15 cellular contexts compared by ENCODE assay signal in the genomic region with DNA sequence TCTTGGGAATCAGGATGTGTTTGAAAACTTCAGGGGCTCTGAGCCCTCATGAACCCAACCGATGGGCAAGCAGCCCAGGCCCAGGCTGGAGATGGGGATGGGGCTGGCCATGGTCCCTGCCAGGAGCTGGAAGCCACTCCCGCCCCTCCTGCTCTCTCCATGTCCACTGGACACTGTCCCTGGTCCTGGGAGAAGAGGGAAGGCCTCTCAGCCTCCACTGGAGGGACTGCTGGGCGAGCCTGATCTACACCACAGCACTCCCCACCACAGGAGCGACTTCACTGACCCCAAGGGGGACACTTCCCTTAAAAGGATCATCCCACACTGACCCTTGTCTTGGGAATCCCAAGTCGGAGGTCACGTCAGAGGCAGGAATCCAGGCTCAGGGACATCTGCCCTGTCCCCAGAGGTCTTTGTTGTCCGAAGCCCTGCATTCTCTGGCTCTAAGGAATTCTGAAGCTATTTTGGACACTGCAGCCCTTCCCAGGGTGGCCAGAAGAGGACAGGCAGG. TPM values are rescaled to one million over a fixed set of nuclear protein-coding genes. Genes with fewer than 3 reads are reported as not detected.
DNase-seq lines count a peak whose midpoint lies in the region; ATAC-seq and TF ChIP-seq lines count a peak whose summit lies in the region.
"Had no signal": no experiment of that assay in that cellular context is flagged by ENCODE, and none has a peak within 500 bp of the region (broad histone marks: within the 10 kb centered on the region; RNA-seq: fewer than 3 reads in every experiment).

No MANE protein-coding gene starts in this region.

- H2BK15ac ChIP-seq in neuronal stem cell (ENCODE audit: low read length): no peak overlapping the region

- no peaks in the 10 kb centered on the region for H3K79me1 ChIP-seq in neuronal stem cell (ENCODE audit: low read depth, low read length)

- H2BK120ac ChIP-seq in neuronal stem cell (ENCODE audit: low read depth, low read length): no peak overlapping the region

- intact Hi-C loops in adrenal gland (cut with DNase I): loop anchor here in 1 of 2 donors (5.0 kb wide), 1 partner anchor 49 kb away; no protein-coding TSS in a partner anchor
- intact Hi-C loops in heart right ventricle (cut with DNase I): loop anchor here in 2 of 10 donors (5.0 kb wide), 1 partner anchor 49 kb away; no protein-coding TSS in a partner anchor
- intact Hi-C loops in vagina (cut with DNase I): no loop called here

- H2BK5ac ChIP-seq in neuronal stem cell (ENCODE audit: low read length): peak overlapping the region; percentile 71

- TF ChIP-seq CTCF in adrenal gland (IDR thresholded peaks at IDR 0.05) (no peak), heart right ventricle (IDR thresholded peaks at IDR 0.05) (peak in 5 of 9 donors; percentile 8 to 35 (median 16)), vagina (IDR thresholded peaks at IDR 0.05) (no peak)

- H3K27me3 ChIP-seq in adrenal gland: no peaks in the 10 kb centered on the region
- H3K27me3 ChIP-seq in heart right ventricle: peaks cover 0 to 9% (median 0%) of the 10 kb centered on the region in 7 donors
- peaks cover 0 to 80% (median 0%) of the 10 kb centered on the region in 3 experiments for H3K27me3 ChIP-seq in neuronal stem cell (ENCODE audit: control insufficient read depth in 3 of 3, insufficient read depth in 3 of 3, low read depth in 1 of 3, low read length in 3 of 3)
- no peaks in the 10 kb centered on the region for H3K27me3 ChIP-seq in vagina

- no peak overlapping the region for H2BK12ac ChIP-seq in neuronal stem cell (ENCODE audit: low read length)

- H3K9me3 ChIP-seq in adrenal gland (replicated peaks in 1 of 3) (no peaks in the 10 kb centered on the region), heart right ventricle (no peaks in the 10 kb centered on the region), neuronal stem cell (replicated peaks in 1 of 2; ENCODE audit: control insufficient read depth in 2 of 2, insufficient read depth in 1 of 2, low read depth in 1 of 2, low read length in 2 of 2) (no peaks in the 10 kb centered on the region), vagina (no peaks in the 10 kb centered on the region)

- H3K27ac ChIP-seq in adrenal gland (peak overlapping the region in 3 of 5 donors; percentile 2 to 74 (median 67)), heart right ventricle (peak overlapping the region in 7 of 10 donors; percentile 28 to 62 (median 42)), neuronal stem cell (replicated peaks; ENCODE audit: low read length) (no peak overlapping the region), vagina (peak overlapping the region; percentile 93)
- H3K27ac ChIP-seq: HL-60, KMS-11 had no signal

- H2AFZ ChIP-seq in neuronal stem cell (ENCODE audit: low read length): no peak overlapping the region

- H3K36me3 ChIP-seq in adrenal gland (replicated peaks in 1 of 2) (no peaks in the 10 kb centered on the region), heart right ventricle (no peaks in the 10 kb centered on the region), neuronal stem cell (replicated peaks in 1 of 2; ENCODE audit: control insufficient read depth in 2 of 2, insufficient read depth in 2 of 2, low read length in 2 of 2) (no peaks in the 10 kb centered on the region), vagina (no peaks in the 10 kb centered on the region)

- peak overlapping the region; percentile 92 for H3K18ac ChIP-seq in neuronal stem cell (ENCODE audit: low read length)

- peak overlapping the region; percentile 32 for H4K8ac ChIP-seq in neuronal stem cell (ENCODE audit: low read depth, low read length)

- H3K4me1 ChIP-seq in adrenal gland (replicated peaks in 1 of 2): peaks cover 4 to 12% of the 10 kb centered on the region in 2 donors
- H3K4me1 ChIP-seq in heart right ventricle: peaks cover 9 to 25% (median 17%) of the 10 kb centered on the region in 9 donors
- peaks cover 0 to 12% of the 10 kb centered on the region in 2 donors for H3K4me1 ChIP-seq in neuronal stem cell (ENCODE audit: control insufficient read depth in 2 of 2, insufficient read depth in 1 of 2, low read depth in 1 of 2, low read length in 2 of 2)
- peaks cover 40% of the 10 kb centered on the region for H3K4me1 ChIP-seq in vagina

- peak in 4 of 7 donors; percentile 16 to 22 (median 19) for DNase-seq in adrenal gland
- DNase-seq in heart right ventricle: peak; percentile 49 to 57
- DNase-seq in neuronal stem cell (ENCODE audit: low spot score): no peak
- no peak for DNase-seq in vagina (ENCODE audit: extremely low spot score in 2 of 2)
- no peak for DNase-seq in SKM-1 (lab: John Stamatoyannopoulos, UW; ENCODE audit: unreplicated experiment)
- no peak for DNase-seq in activated CD8-positive, alpha-beta memory T cell treated with anti-CD3 and anti-CD28 coated beads, Interleukin-2, amount 50 U/mL, for 48 hours
- DNase-seq: activated CD4-positive, alpha-beta T cell treated with anti-CD3 and anti-CD28 coated beads for 48 hours; activated T-cell treated with anti-CD3 and anti-CD28 coated beads for 4 hours; C1 segment of cervical spinal cord; NCI-H1105 treated with DMSO at 0.1 percent for 48 hours; NCI-H2227 treated with DMSO at 0.1 percent for 48 hours; SHP77 had no signal

- 67 to 95% (median 79%) methylated on average over 3 to 7 of the region's 7 CpGs for WGBS in adrenal gland, 4 donors
- WGBS in heart right ventricle, 2 donors: 74% methylated on average over 7 of the region's 7 CpGs
- WGBS in neuronal stem cell (ENCODE audit: extremely low coverage in 2 of 2, insufficient read length in 2 of 2, insufficient replicate concordance in 1 of 2), 2 donors: no CpG with 5 or more reads among the region's 7 CpGs

- no peak overlapping the region for H4K91ac ChIP-seq in neuronal stem cell (ENCODE audit: low read depth, low read length, poor library complexity)

- H3K4ac ChIP-seq in neuronal stem cell (ENCODE audit: low read length): no peak overlapping the region

- no peak overlapping the region for H3K4me2 ChIP-seq in neuronal stem cell (ENCODE audit: insufficient read depth, low read length, poor library complexity, severe bottlenecking)
- H3K4me2 ChIP-seq: KMS-11 had no signal

- H3K23ac ChIP-seq in neuronal stem cell (ENCODE audit: low read depth, low read length, poor library complexity): peak overlapping the region; percentile 37

- no peak for TF ChIP-seq POLR2A in adrenal gland (IDR thresholded peaks at IDR 0.05)
- no peak for TF ChIP-seq POLR2A in vagina (IDR thresholded peaks at IDR 0.05)

- peak overlapping the region; percentile 68 for H3K9ac ChIP-seq in neuronal stem cell (ENCODE audit: low read depth, low read length, poor library complexity)
- H3K9ac ChIP-seq: KMS-11 had no signal

- peak overlapping the region; percentile 92 for H3K14ac ChIP-seq in neuronal stem cell (ENCODE audit: low read length)

- peak; percentile 44 to 81 (median 66) for ATAC-seq in heart right ventricle
- no peak for ATAC-seq in GM21390 (IDR thresholded peaks at IDR 0.05; ENCODE audit: unreplicated experiment)

- no peak overlapping the region for H2AK5ac ChIP-seq in neuronal stem cell (ENCODE audit: low read depth, low read length)

- H3K4me3 ChIP-seq in adrenal gland (no peak overlapping the region), heart right ventricle (no peak overlapping the region), neuronal stem cell (ENCODE audit: low read length in 2 of 2) (no peak overlapping the region), vagina (no peak overlapping the region)

RNA-seq across cellular contexts. Expression of gene COL18A1, which starts 16.9 kb away (rescaled TPM):
- total RNA-seq in adrenal gland (100 to 1,000 TPM in 7 of 8 donors, 10 to 100 TPM in 1; 92.9 to 244 (median 141) TPM), heart right ventricle (10 to 100 TPM; 33.7 to 87.1 (median 48.8) TPM), vagina (86.7 TPM)
- polyA plus RNA-seq in adrenal gland (100 to 1,000 TPM in 2 of 3 donors, 10 to 100 TPM in 1; 10.9 to 201 (median 163) TPM), heart right ventricle (10 to 100 TPM; 63.1 to 70.6 TPM)
- polyA plus RNA-seq in neuronal stem cell (2013, experiment 1 of 2): 42.5 TPM
- 42.1 TPM for polyA plus RNA-seq in neuronal stem cell (2013, experiment 2 of 2)

Comparison
In these comparisons a context has a peak if more than half of its experiments do, and no peak if none do; other contexts are left out.
1. DNase-seq: peak in adrenal gland (4 of 7) and heart right ventricle (2 of 2); none in neuronal stem cell (single experiment), vagina (0 of 2), SKM-1 (single experiment) and activated CD8-positive, alpha-beta memory T cell treated with anti-CD3 and anti-CD28 coated beads, Interleukin-2, amount 50 U/mL, for 48 hours (single experiment).
2. CTCF ChIP-seq: peak in heart right ventricle (5 of 9); none in adrenal gland (0 of 6) and vagina (0 of 3).